Comparison of ENCODE assay signal across 15 cellular contexts in genomic region chr22:17318817-17319216, GRCh38. TPM values are rescaled to one million over a fixed set of nuclear protein-coding genes. Genes with fewer than 3 reads are reported as not detected.
DNase-seq lines count a peak whose midpoint lies in the region; ATAC-seq, FAIRE-seq and TF ChIP-seq lines count a peak whose summit lies in the region.
"Had no signal": no experiment of that assay in that cellular context is flagged by ENCODE, and none has a peak within 500 bp of the region (broad histone marks: within the 10 kb centered on the region; RNA-seq: fewer than 3 reads in every experiment).

No MANE protein-coding gene starts in this region.

- no peak overlapping the region for H3K27ac ChIP-seq in H1 (ENCODE audit: low read depth, low read length)
- no peak overlapping the region for H3K27ac ChIP-seq in lung (ENCODE audit: low read depth in 1 of 2, low read length in 1 of 2)
- H3K27ac ChIP-seq: BLaER1 treated with 17β-estradiol and CSF1 and Interleukin-3, amounts not matched to agents 10 nM and 100 nM; HL-60 had no signal

- CTCF ChIA-PET in H1 (lab: Charles Lee; ENCODE audit: partially characterized antibody): interaction anchor here (1.1 kb wide), 2 partner anchors 9 to 152 kb away, joined by 3 read pairs; no protein-coding TSS in a partner anchor

- no peak for TF ChIP-seq EP300 in H1 (IDR thresholded peaks at IDR 0.05; ENCODE audit: borderline replicate concordance in 1 of 2, low read depth in 2 of 2, low read length in 2 of 2)

- H3K23ac ChIP-seq in H1 (ENCODE audit: insufficient read length): no peak overlapping the region

- H3K18ac ChIP-seq in H1 (ENCODE audit: extremely low read depth, low read length): no peak overlapping the region

- H3K4me3 ChIP-seq in H1 (ENCODE audit: extremely low read depth in 1 of 4, insufficient read depth in 2 of 4, low read depth in 3 of 4, low read length in 4 of 4) (no peak overlapping the region), lung (no peak overlapping the region)
- H3K4me3 ChIP-seq: BLaER1 treated with 17β-estradiol and CSF1 and Interleukin-3, amounts not matched to agents 10 nM and 100 nM had no signal

- TF ChIP-seq RAD21 in H1 (IDR thresholded peaks at IDR 0.05 in 1 of 2, conservative IDR thresholded peaks at IDR 0.05 in 1 of 2; ENCODE audit: low read depth in 2 of 2, low read length in 2 of 2): no peak

- H3K4ac ChIP-seq in H1 (replicated peaks; ENCODE audit: insufficient read length, low read depth, low read length): no peak overlapping the region

- DNase-seq in H1 (ENCODE audit: low read depth in 1 of 2, low spot score in 2 of 2) (no peak), lung (ENCODE audit: low spot score) (peak; percentile 37), posterior vena cava (ENCODE audit: low spot score) (peak; percentile 11), dedifferentiated amniotic fluid mesenchymal stem cell (ENCODE audit: extremely low spot score) (no peak), T-helper 2 cell (no peak)
- no peak for DNase-seq in activated T-cell treated with anti-CD3 and anti-CD28 coated beads, Interleukin-2, amount 50 U/mL, for 48 hours
- DNase-seq: ACHN; CD4-positive, CD25-positive, alpha-beta regulatory T cell; DMS53; GF-D8; H7 had no signal

- peak overlapping the region; percentile 88; the same call in 1 of the 2 replicates for H2BK15ac ChIP-seq in H1 (ENCODE audit: low read length)

- no peak overlapping the region for H4K91ac ChIP-seq in H1 (replicated peaks; ENCODE audit: insufficient read length, low read length)

- no peak overlapping the region for H3K56ac ChIP-seq in H1 (replicated peaks; ENCODE audit: insufficient read length, low read depth, low read length)

- no peak for FAIRE-seq in H1 (lab: Jason Lieb, UNC)

- H3K14ac ChIP-seq in H1 (ENCODE audit: insufficient read length): no peak overlapping the region

- H4K8ac ChIP-seq in H1 (ENCODE audit: extremely low read depth, insufficient read depth, low read length): no peak overlapping the region

- no peaks in the 10 kb centered on the region for H3K23me2 ChIP-seq in H1 (ENCODE audit: low read depth, low read length)

- TF ChIP-seq POLR2A in H1 (IDR thresholded peaks at IDR 0.05; ENCODE audit: control extremely low read depth in 1 of 2, low read depth in 2 of 2, low read length in 2 of 2): no peak

- no peak overlapping the region for H2BK120ac ChIP-seq in H1 (replicated peaks; ENCODE audit: low read depth, low read length)

- peak overlapping the region; percentile 60; the same call in 1 of the 2 replicates for H2BK12ac ChIP-seq in H1 (ENCODE audit: low read depth, low read length)

- no peak overlapping the region for H3K4me2 ChIP-seq in H1 (ENCODE audit: insufficient read depth in 1 of 2, low read depth in 2 of 2, low read length in 2 of 2)
- H3K4me2 ChIP-seq: BLaER1 treated with 17β-estradiol and CSF1 and Interleukin-3, amounts not matched to agents 10 nM and 100 nM had no signal

- intact Hi-C loops in posterior vena cava (cut with DNase I): no loop called here

- peak overlapping the region; percentile 77; the same call in 1 of the 2 replicates for H2BK20ac ChIP-seq in H1 (ENCODE audit: low read length)

- peak; percentile 58 for ATAC-seq in lung (ENCODE audit: insufficient read depth, low FRiP score)
- no peak for ATAC-seq in HG02840 (IDR thresholded peaks at IDR 0.05; ENCODE audit: low FRiP score, unreplicated experiment)

- H2AK5ac ChIP-seq in H1 (ENCODE audit: low read depth, low read length): no peak overlapping the region

- no peak overlapping the region for H4K5ac ChIP-seq in H1 (ENCODE audit: insufficient read length, low read depth, low read length)

- H3K79me1 ChIP-seq in H1 (ENCODE audit: low read depth, low read length): no peaks in the 10 kb centered on the region

- no peaks in the 10 kb centered on the region for H3K9me3 ChIP-seq in H1 (ENCODE audit: insufficient read depth in 2 of 2, low read depth in 1 of 2, low read length in 1 of 2)
- peaks cover 0 to 2% of the 10 kb centered on the region in 2 donors for H3K9me3 ChIP-seq in lung (ENCODE audit: control insufficient read depth in 2 of 2, insufficient read depth in 1 of 2, low read length in 1 of 2)
- H3K9me3 ChIP-seq: BLaER1 treated with 17β-estradiol and CSF1 and Interleukin-3, amounts not matched to agents 10 nM and 100 nM had no signal

- TF ChIP-seq CTCF in H1 (IDR thresholded peaks at IDR 0.05; ENCODE audit: control extremely low read depth in 1 of 3, insufficient read depth in 1 of 3, low read depth in 1 of 3, low read length in 3 of 3) (no peak), lung (IDR thresholded peaks at IDR 0.05; ENCODE audit: control extremely low read depth, extremely low read depth) (no peak)

- no peak overlapping the region for H3K9ac ChIP-seq in H1 (replicated peaks in 1 of 4; ENCODE audit: extremely low read depth in 1 of 4, low read depth in 3 of 4, low read length in 3 of 4)
- H3K9ac ChIP-seq: BLaER1 treated with 17β-estradiol and CSF1 and Interleukin-3, amounts not matched to agents 10 nM and 100 nM had no signal

- H4K20me1 ChIP-seq in H1 (replicated peaks in 1 of 2; ENCODE audit: control insufficient read depth in 1 of 2, insufficient read depth in 2 of 2, low read length in 2 of 2): no peaks in the 10 kb centered on the region
- H4K20me1 ChIP-seq: BLaER1 treated with 17β-estradiol and CSF1 and Interleukin-3, amounts not matched to agents 10 nM and 100 nM had no signal

- no peaks in the 10 kb centered on the region; a peak in 1 of 7 replicates for H3K27me3 ChIP-seq in H1 (replicated peaks in 1 of 4; ENCODE audit: control insufficient read depth in 3 of 4, extremely low read depth in 1 of 4, insufficient read depth in 3 of 4, low read length in 3 of 4)
- no peaks in the 10 kb centered on the region for H3K27me3 ChIP-seq in lung (ENCODE audit: control insufficient read depth, insufficient read depth)
- H3K27me3 ChIP-seq: BLaER1 treated with 17β-estradiol and CSF1 and Interleukin-3, amounts not matched to agents 10 nM and 100 nM had no signal

- H3K36me3 ChIP-seq in H1 (ENCODE audit: control insufficient read depth in 2 of 4, insufficient read depth in 4 of 4, low read length in 3 of 4) (no peaks in the 10 kb centered on the region), lung (ENCODE audit: control insufficient read depth in 2 of 2, insufficient read depth in 2 of 2, low read length in 2 of 2) (no peaks in the 10 kb centered on the region)
- H3K36me3 ChIP-seq: BLaER1 treated with 17β-estradiol and CSF1 and Interleukin-3, amounts not matched to agents 10 nM and 100 nM had no signal

- 83% methylated on average over 3 of the region's 3 CpGs; no CpG with 5 or more reads in 1 of the 2 experiments for WGBS in H1 (ENCODE audit: extremely low coverage in 1 of 2, insufficient coverage in 1 of 2, insufficient read length in 1 of 2, insufficient replicate concordance in 2 of 2, low coverage in 1 of 2, low lambda C conversion rate in 2 of 2, missing lambda C conversion rate in 1 of 2), 2 experiments
- WGBS in lung, 2 donors: 71 to 88% methylated on average over 3 of the region's 3 CpGs

- peak overlapping the region; percentile 54; the same call in 1 of the 2 replicates for H2AFZ ChIP-seq in H1 (ENCODE audit: low read length)

- H2BK5ac ChIP-seq in H1 (ENCODE audit: low read depth, low read length): no peak overlapping the region

- H3K4me1 ChIP-seq in H1 (replicated peaks in 1 of 4; ENCODE audit: control insufficient read depth in 3 of 4, insufficient read depth in 4 of 4, low read length in 3 of 4): no peaks in the 10 kb centered on the region
- H3K4me1 ChIP-seq in lung (ENCODE audit: control insufficient read depth in 2 of 2, insufficient read depth in 2 of 2, low read length in 2 of 2): no peaks in the 10 kb centered on the region
- H3K4me1 ChIP-seq: BLaER1 treated with 17β-estradiol and CSF1 and Interleukin-3, amounts not matched to agents 10 nM and 100 nM had no signal

- no peaks in the 10 kb centered on the region for H3K79me2 ChIP-seq in H1 (ENCODE audit: control insufficient read depth in 1 of 2, insufficient read depth in 2 of 2, low read length in 2 of 2)

- POLR2A ChIA-PET in H1 (lab: Charles Lee; ENCODE audit: partially characterized antibody): interaction anchor here (1.2 kb wide), 1 partner anchor 14 kb away, joined by 3 read pairs; no protein-coding TSS in a partner anchor

TF ChIP-seq in H1, 55 proteins besides CTCF, POLR2A, EP300 and RAD21:
- TF ChIP-seq SUZ12 (IDR thresholded peaks at IDR 0.05; ENCODE audit: low read length): no peak
- no peak for TF ChIP-seq POU5F1 (IDR thresholded peaks at IDR 0.05; ENCODE audit: low read depth, low read length)
- TF ChIP-seq SIX5 (IDR thresholded peaks at IDR 0.05; ENCODE audit: low read depth, low read length): no peak
- no peak for TF ChIP-seq KDM4A (IDR thresholded peaks at IDR 0.05; ENCODE audit: low read depth, low read length, severe bottlenecking)

RNA-seq across cellular contexts. Expression of gene CECR2, which starts 50.4 kb away (rescaled TPM):
- total RNA-seq in H1 (2021; fragmentation: NEBNext Ultra II Directional; extraction: Animal tissue kit (Norgen Biotek cat#: 25700)): 123 and 131 TPM in 2 replicates
- polyA plus RNA-seq in H1 (2011; rRNA removed) (18.3 and 22.2 TPM in 2 replicates), lung (1 to 10 TPM; 1.1 to 3.0 TPM)
- polyA plus RNA-seq in H1 (2011; cell fraction: cytosol; rRNA removed): 17.7 TPM
- polyA plus RNA-seq in H1 (2011; cell fraction: nucleus; rRNA removed): 41.9 TPM
- 35.3 to 44.8 TPM (median 42.0 TPM) in 4 replicates for polyA plus RNA-seq in H1 (2012, experiment 1 of 2)
- 5.8 TPM for polyA plus RNA-seq in H1 (2012, experiment 2 of 2)
- polyA plus RNA-seq in H1 (2013, experiment 1 of 2): 33.3 TPM
- 30.9 TPM for polyA plus RNA-seq in H1 (2013, experiment 2 of 2)
- 55.8 and 66.8 TPM in 2 replicates for polyA minus RNA-seq in H1 (2011; rRNA and poly(A)+ RNA removed)
- polyA minus RNA-seq in H1 (2011; cell fraction: cytosol; rRNA and poly(A)+ RNA removed): 60.4 TPM
- polyA minus RNA-seq in H1 (2011; cell fraction: nucleus; rRNA and poly(A)+ RNA removed): 55.3 TPM
- total RNA-seq in lung (10 to 100 TPM; 12.5 to 14.5 TPM), posterior vena cava (under 1 TPM; 0.24 to 0.56 TPM)
- total RNA-seq: A172; CD4-positive, CD25-positive, alpha-beta regulatory T cell had no signal
- polyA plus RNA-seq: CD4-positive, CD25-positive, alpha-beta regulatory T cell had no signal

Comparison
In these comparisons a context has a peak if more than half of its experiments do, and no peak if none do; other contexts are left out.
1. DNase-seq: peak in lung (single experiment) and posterior vena cava (single experiment); none in H1 (0 of 2), activated T-cell treated with anti-CD3 and anti-CD28 coated beads, Interleukin-2, amount 50 U/mL, for 48 hours (0 of 2), dedifferentiated amniotic fluid mesenchymal stem cell (single experiment) and T-helper 2 cell (0 of 5).
2. RNA of gene CECR2, which starts 50.4 kb away (total RNA-seq): 123 to 131 TPM in H1 and 12.5 to 14.5 TPM in lung; 0.24 to 0.56 TPM in posterior vena cava; every median in the first group is over 4 times any median in the second.